In genomic region chr5:78647411-78647818, GRCh38 we compare ENCODE assay signal across 8 cellular contexts. TPM values are rescaled to one million over a fixed set of nuclear protein-coding genes. Genes with fewer than 3 reads are reported as not detected.
DNase-seq lines count a peak whose midpoint lies in the region; ATAC-seq, FAIRE-seq and TF ChIP-seq lines count a peak whose summit lies in the region.

No MANE protein-coding gene starts in this region.

- H3K36me3 ChIP-seq in keratinocyte (ENCODE audit: control insufficient read depth in 2 of 2, extremely low read depth in 1 of 2, insufficient read depth in 2 of 2, low read length in 2 of 2): peaks cover 0 to 5% of the 10 kb centered on the region in 2 experiments

- TF ChIP-seq CTCF in keratinocyte (optimal IDR thresholded peaks at IDR 0.05 in 1 of 3, IDR thresholded peaks at IDR 0.05 in 1 of 3, conservative IDR thresholded peaks at IDR 0.05 in 1 of 3; ENCODE audit: extremely low read depth in 1 of 3, insufficient read depth in 2 of 3, low read length in 3 of 3): no peak

- H3K4me3 ChIP-seq in keratinocyte (ENCODE audit: control insufficient read depth in 2 of 3, extremely low read depth in 1 of 3, insufficient read depth in 2 of 3, low read depth in 1 of 3, low read length in 3 of 3): peak overlapping the region; percentile 65 to 81 (median 81)

- dilution Hi-C loops in keratinocyte (cut with MboI; ENCODE audit: extremely low pct_ligation_motif_present, low sequenced_read_pairs): no loop called here

- H3K27me3 Mint-ChIP-seq in stimulated activated naive B cell treated with anti-CD40 and anti-IgM and Interleukin-4, amounts not matched to agents 10 μg/mL and 1 μg/mL and 100 μg/mL, for 72 hours: peaks cover 0 to 5% of the 10 kb centered on the region in 2 donors

- H3K9ac ChIP-seq in keratinocyte (ENCODE audit: control insufficient read depth, extremely low read depth, insufficient read depth, low read length): peak overlapping the region; percentile 88

- peak overlapping the region; percentile 82 for H3K27ac Mint-ChIP-seq in stimulated activated naive B cell treated with anti-CD40 and anti-IgM and Interleukin-4, amounts not matched to agents 10 μg/mL and 1 μg/mL and 100 μg/mL, for 72 hours

- peaks cover 9 to 12% of the 10 kb centered on the region in 2 donors for H3K36me3 Mint-ChIP-seq in stimulated activated naive B cell treated with anti-CD40 and anti-IgM and Interleukin-4, amounts not matched to agents 10 μg/mL and 1 μg/mL and 100 μg/mL, for 72 hours

- peaks cover 20% of the 10 kb centered on the region for H3K4me1 ChIP-seq in keratinocyte (ENCODE audit: control insufficient read depth, extremely low read depth, insufficient read depth, low read length)

- peak; percentile 2 to 7 for ATAC-seq in stimulated activated naive B cell treated with anti-CD40 and anti-IgM and Interleukin-4, amounts not matched to agents 10 μg/mL and 1 μg/mL and 100 μg/mL, for 72 hours (replicated peaks)
- ATAC-seq in GM21737 (IDR thresholded peaks at IDR 0.05; ENCODE audit: unreplicated experiment): no peak

- H3K4me1 Mint-ChIP-seq in stimulated activated naive B cell treated with anti-CD40 and anti-IgM and Interleukin-4, amounts not matched to agents 10 μg/mL and 1 μg/mL and 100 μg/mL, for 72 hours: peaks cover 27 to 45% of the 10 kb centered on the region in 2 donors

- H3K27ac ChIP-seq in keratinocyte (ENCODE audit: control insufficient read depth, insufficient read depth, low read length): peak overlapping the region; percentile 79

- peak overlapping the region; percentile 85 to 90 for H3K4me3 Mint-ChIP-seq in stimulated activated naive B cell treated with anti-CD40 and anti-IgM and Interleukin-4, amounts not matched to agents 10 μg/mL and 1 μg/mL and 100 μg/mL, for 72 hours

- peak overlapping the region; percentile 85 for H3K4me2 ChIP-seq in keratinocyte (ENCODE audit: control insufficient read depth, extremely low read depth, insufficient read depth, low read depth, low read length)

- H3K9me3 ChIP-seq in keratinocyte (ENCODE audit: control insufficient read depth, low read depth, low read length): no peaks in the 10 kb centered on the region

- peaks cover 32% of the 10 kb centered on the region for H3K79me2 ChIP-seq in keratinocyte (ENCODE audit: control insufficient read depth, insufficient read depth, low read length)

- peaks cover 4% of the 10 kb centered on the region for H3K9me1 ChIP-seq in keratinocyte (ENCODE audit: control insufficient read depth, extremely low read depth, insufficient read depth, low read length)

- no peaks in the 10 kb centered on the region for H3K9me3 Mint-ChIP-seq in stimulated activated naive B cell treated with anti-CD40 and anti-IgM and Interleukin-4, amounts not matched to agents 10 μg/mL and 1 μg/mL and 100 μg/mL, for 72 hours

- peak; percentile 75 for FAIRE-seq in keratinocyte (lab: Jason Lieb, UNC)

- peak; percentile 26 for DNase-seq in G401 (ENCODE audit: low spot score)
- DNase-seq in LHCN-M2 (ENCODE audit: low read depth): peak; percentile 39
- DNase-seq in amniotic epithelial cell (ENCODE audit: low read depth): peak; percentile 42
- no peak for DNase-seq in keratinocyte (ENCODE audit: low read depth, low spot score)
- peak; percentile 9 for DNase-seq in stimulated activated naive B cell treated with anti-CD40 and anti-IgM and Interleukin-4, amounts not matched to agents 10 μg/mL and 1 μg/mL and 100 μg/mL, for 72 hours
- DNase-seq in NCI-H187 treated with DMSO at 0.1 percent for 48 hours (lab: John Stamatoyannopoulos, UW): no peak
- DNase-seq in DMS79 (lab: John Stamatoyannopoulos, UW): no peak

- H4K20me1 ChIP-seq in keratinocyte (ENCODE audit: control insufficient read depth, extremely low read depth, insufficient read depth, low read length): no peaks in the 10 kb centered on the region

- in situ Hi-C loops in G401 (cut with HindIII; ENCODE audit: low sequenced_read_pairs): no loop called here

- peak overlapping the region; percentile 72 for H2AFZ ChIP-seq in keratinocyte (ENCODE audit: control insufficient read depth, low read length)

- no peaks in the 10 kb centered on the region for H3K27me3 ChIP-seq in keratinocyte (ENCODE audit: control insufficient read depth, extremely low read depth, insufficient read depth, low read length)

RNA-seq across cellular contexts. Expression of gene LHFPL2, which starts 1.2 kb away (rescaled TPM):
- total RNA-seq in G401 (2014; rRNA removed; shearing (Covaris generic)): 2.6 and 7.5 TPM in 2 replicates
- 97.3 and 104 TPM in 2 replicates for total RNA-seq in LHCN-M2 (2014; rRNA removed)
- 26.3 TPM for polyA plus RNA-seq in LHCN-M2 (2012)
- polyA plus RNA-seq in keratinocyte: 9.6 to 12.3 TPM (median 11.4 TPM) in 3 replicates
- polyA plus RNA-seq in keratinocyte (2011; ENCODE audit: low read depth): 23.2 TPM
- 6.4 and 10.4 TPM in 2 replicates for polyA plus RNA-seq in keratinocyte (2011; cell fraction: cytosol; rRNA removed)
- polyA plus RNA-seq in keratinocyte (2011; cell fraction: nucleus; rRNA removed): 26.5 and 32.0 TPM in 2 replicates
- 15.6 and 17.0 TPM in 2 replicates for polyA plus RNA-seq in keratinocyte (2012; ENCODE audit: low replicate concordance)
- polyA minus RNA-seq in keratinocyte: 12.9 to 24.7 TPM (median 13.4 TPM) in 3 replicates
- polyA minus RNA-seq in keratinocyte (2011; cell fraction: cytosol; rRNA and poly(A)+ RNA removed): 13.8 TPM
- 27.1 and 43.7 TPM in 2 replicates for polyA minus RNA-seq in keratinocyte (2011; cell fraction: nucleus; rRNA and poly(A)+ RNA removed)

Comparison
In these comparisons a context has a peak if more than half of its experiments do, and no peak if none do; other contexts are left out.
1. DNase-seq: peak in G401 (single experiment), LHCN-M2 (single experiment), amniotic epithelial cell (single experiment) and stimulated activated naive B cell treated with anti-CD40 and anti-IgM and Interleukin-4, amounts not matched to agents 10 μg/mL and 1 μg/mL and 100 μg/mL, for 72 hours (single experiment); none in keratinocyte (single experiment), NCI-H187 treated with DMSO at 0.1 percent for 48 hours (single experiment) and DMS79 (single experiment).
2. RNA of gene LHFPL2, which starts 1.2 kb away (total RNA-seq): 97.3 to 104 TPM in LHCN-M2; 2.6 to 7.5 TPM in G401; every median in the first group is over 10 times any median in the second.